Comparison of ENCODE assay signal across 8 cellular contexts in the genomic region with DNA sequence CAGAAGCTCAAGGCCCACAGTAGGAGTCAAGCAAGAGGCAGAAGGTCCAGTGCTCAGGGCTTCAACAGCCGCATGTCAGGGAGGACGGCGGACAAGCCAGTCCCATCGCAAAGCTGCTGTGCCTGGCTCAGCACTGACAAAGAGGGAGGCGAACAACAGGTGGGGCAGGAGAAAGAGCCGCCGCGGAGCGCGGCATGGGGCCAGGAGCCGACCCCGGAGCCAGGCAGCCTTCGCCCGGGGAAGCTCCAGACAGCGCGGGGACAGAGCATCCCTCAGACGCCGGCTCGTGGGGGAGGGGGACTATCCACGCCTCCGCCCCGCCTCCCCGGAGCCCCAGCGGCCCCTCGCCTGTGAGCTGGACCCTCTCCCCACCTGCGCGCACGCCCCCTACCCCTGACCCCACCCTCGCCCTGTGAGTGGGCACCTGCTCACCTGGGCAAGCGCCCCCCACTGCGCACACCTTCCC. TPM values are rescaled to one million over a fixed set of nuclear protein-coding genes. Genes with fewer than 3 reads are reported as not detected.
DNase-seq lines count a peak whose midpoint lies in the region; ATAC-seq lines count a peak whose summit lies in the region.

No MANE protein-coding gene starts in this region.

- in situ Hi-C loops in KBM-7 (cut with MboI; ENCODE audit: low pct_unique_long_range_greater_than_20kb, low sequenced_read_pairs): no loop called here

- no peaks in the 10 kb centered on the region for H3K9me3 Mint-ChIP-seq in effector memory CD8-positive, alpha-beta T cell

- peak overlapping the region; percentile 81 to 94 for H3K27ac Mint-ChIP-seq in effector memory CD8-positive, alpha-beta T cell

- peaks cover 38% of the 10 kb centered on the region for H3K36me3 Mint-ChIP-seq in effector memory CD8-positive, alpha-beta T cell (ENCODE audit: insufficient read depth)

- ATAC-seq in effector memory CD8-positive, alpha-beta T cell (replicated peaks): peak; percentile 28
- no peak for ATAC-seq in HG03135 (IDR thresholded peaks at IDR 0.05; ENCODE audit: unreplicated experiment)

- peaks cover 33 to 35% of the 10 kb centered on the region in 2 donors for H3K4me1 Mint-ChIP-seq in effector memory CD8-positive, alpha-beta T cell (ENCODE audit: low read depth in 2 of 2)

- peaks cover 17% of the 10 kb centered on the region for H3K4me1 ChIP-seq in thymus (ENCODE audit: control insufficient read depth, insufficient read depth, low read length)

- H3K4me3 ChIP-seq in GM08714 (ENCODE audit: low read length) (peak overlapping the region; percentile 77), thymus (ENCODE audit: low read length) (peak overlapping the region; percentile 76)

- no peaks in the 10 kb centered on the region for H3K27me3 Mint-ChIP-seq in effector memory CD8-positive, alpha-beta T cell

- H3K36me3 ChIP-seq in thymus (ENCODE audit: control insufficient read depth, insufficient read depth): peaks cover 7% of the 10 kb centered on the region

- WGBS in thymus: 5% methylated on average over 31 of the region's 31 CpGs

- no peak overlapping the region for H3K27ac ChIP-seq in thymus (ENCODE audit: low read depth)

- no peaks in the 10 kb centered on the region for H3K27me3 ChIP-seq in thymus (ENCODE audit: control insufficient read depth, insufficient read depth)

- DNase-seq in KBM-7 (peak; percentile 24), mucosa of gallbladder (ENCODE audit: low spot score) (peak; percentile 34), NOMO-1 (lab: John Stamatoyannopoulos, UW; ENCODE audit: unreplicated experiment in 2 of 2) (no peak)
- DNase-seq in activated CD4-positive, alpha-beta T cell treated with anti-CD3 and anti-CD28 coated beads, Interleukin-2, amount 50 U/mL, for 48 hours: peak; percentile 43 to 50
- DNase-seq in effector memory CD8-positive, alpha-beta T cell: peak in 2 of 3 experiments; percentile 20 to 33

- peak overlapping the region; percentile 77 to 83 for H3K4me3 Mint-ChIP-seq in effector memory CD8-positive, alpha-beta T cell

- H3K9me3 ChIP-seq in thymus (ENCODE audit: control insufficient read depth): no peaks in the 10 kb centered on the region

RNA-seq across cellular contexts. Expression of a gene that starts 0.4 kb away (rescaled TPM):
- 161 TPM for total RNA-seq in mucosa of gallbladder
- polyA plus RNA-seq in thymus: 4.1 TPM

RNA-seq across cellular contexts. Expression of a gene that starts 5.2 kb away (rescaled TPM):
- 121 TPM for total RNA-seq in mucosa of gallbladder
- 113 TPM for polyA plus RNA-seq in thymus

Comparison
In these comparisons a context has a peak if more than half of its experiments do, and no peak if none do; other contexts are left out.
1. DNase-seq: peak in KBM-7 (single experiment), activated CD4-positive, alpha-beta T cell treated with anti-CD3 and anti-CD28 coated beads, Interleukin-2, amount 50 U/mL, for 48 hours (2 of 2), effector memory CD8-positive, alpha-beta T cell (2 of 3) and mucosa of gallbladder (single experiment); none in NOMO-1 (0 of 2).